ENCODE assay signal across 8 cellular contexts in the genomic region with DNA sequence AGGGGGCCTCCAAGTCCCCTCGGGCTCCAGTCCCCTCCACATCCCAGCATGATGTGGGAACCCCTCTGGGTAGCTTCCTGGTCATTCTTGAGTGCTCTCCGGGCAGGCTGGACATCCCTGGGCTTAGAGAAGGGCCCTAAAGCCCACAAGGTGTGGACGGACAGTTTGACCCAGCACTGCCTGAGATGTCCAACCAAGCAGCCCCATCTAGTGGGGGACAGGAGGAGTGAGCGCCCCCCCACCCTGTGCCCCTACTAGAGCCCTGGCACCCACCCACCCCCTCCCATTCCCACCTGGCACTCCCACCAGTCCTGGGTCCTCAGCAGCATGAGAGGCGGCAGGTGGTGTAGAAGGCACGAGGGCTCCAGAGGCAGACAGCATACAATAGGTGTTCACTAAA. TPM values are rescaled to one million over a fixed set of nuclear protein-coding genes. Genes with fewer than 3 reads are reported as not detected.
DNase-seq lines count a peak whose midpoint lies in the region; ATAC-seq, FAIRE-seq and TF ChIP-seq lines count a peak whose summit lies in the region.

No MANE protein-coding gene starts in this region.

- TF ChIP-seq POLR2A in K562 (conservative IDR thresholded peaks at IDR 0.05), result no peak

- no peaks in the 10 kb centered on the region for H3K36me3 ChIP-seq in HEK293 (ENCODE audit: control insufficient read depth in 2 of 2, insufficient read depth in 1 of 2, low read length in 2 of 2)
- H3K36me3 ChIP-seq in K562 (ENCODE audit: control insufficient read depth, insufficient read depth, low read length), result no peaks in the 10 kb centered on the region

- in situ Hi-C loops in K562 (cut with MboI), result no loop called here

- H3K4me3 ChIP-seq in AG10803 (ENCODE audit: low read length), result no peak overlapping the region
- no peak overlapping the region for H3K4me3 ChIP-seq in HEK293 (ENCODE audit: low read depth, low read length)
- no peak overlapping the region for H3K4me3 ChIP-seq in K562

- H3K4me2 ChIP-seq in K562 (ENCODE audit: insufficient read depth, low read length), result no peak overlapping the region

- TF ChIP-seq CTCF in AG10803 (conservative IDR thresholded peaks at IDR 0.05; ENCODE audit: low read length), result peak; percentile 41
- TF ChIP-seq CTCF in HEK293 (tag by site-specific recombination; IDR thresholded peaks at IDR 0.05), result no peak
- peak in 2 of 3 experiments; percentile 33 to 45; a peak in 2 of 6 replicates for TF ChIP-seq CTCF in K562 (IDR thresholded peaks at IDR 0.05 in 2 of 3, conservative IDR thresholded peaks at IDR 0.05 in 1 of 3; ENCODE audit: insufficient read depth in 2 of 3, low read depth in 1 of 3, low read length in 3 of 3)

- H3K4me1 ChIP-seq in HEK293 (ENCODE audit: control insufficient read depth, insufficient read depth, low read length) (no peaks in the 10 kb centered on the region), K562 (replicated peaks in 1 of 2; ENCODE audit: control insufficient read depth in 2 of 2, insufficient read depth in 2 of 2, low read length in 2 of 2) (no peaks in the 10 kb centered on the region)

- TF ChIP-seq RAD21 in K562 (CRISPR knock-in tag; conservative IDR thresholded peaks at IDR 0.05 in 1 of 2, IDR thresholded peaks at IDR 0.05 in 1 of 2), result peak in 1 of 2 experiments; percentile 44; a peak in 2 of 4 replicates

- H2AFZ ChIP-seq in K562 (ENCODE audit: low read depth, low read length), result no peak overlapping the region

- intact Hi-C loops in K562 (cut with micrococcal nuclease), result loop anchor here (5.0 kb wide), 1 partner anchor 107 kb away; no protein-coding TSS in a partner anchor

- DNase-seq in AG10803 (ENCODE audit: low read depth) (no peak), K562 (ENCODE audit: extremely low read depth in 1 of 4, low spot score in 3 of 4) (peak in 2 of 4 experiments; percentile 34 to 57), lung microvascular endothelial cell (ENCODE audit: low read depth in 2 of 2) (peak; percentile 54 to 67), NCI-H1930 (lab: John Stamatoyannopoulos, UW) (no peak), NCI-H2029 (lab: John Stamatoyannopoulos, UW) (no peak), DMS79 (lab: John Stamatoyannopoulos, UW) (no peak)

- TF ChIP-seq EP300 in K562 (IDR thresholded peaks at IDR 0.05; ENCODE audit: low read length), result no peak

- POLR2A ChIA-PET in HEK293 (lab: Yijun Ruan, JAX) (no interaction called here), K562 (lab: Yijun Ruan, JAX) (no interaction called here)

- H3K9me3 ChIP-seq in HEK293 (ENCODE audit: control insufficient read depth, insufficient read depth, low read depth, low read length), result no peaks in the 10 kb centered on the region
- H3K9me3 ChIP-seq in K562 (replicated peaks; ENCODE audit: control insufficient read depth, insufficient read depth, low read depth, low read length), result no peaks in the 10 kb centered on the region

- no peaks in the 10 kb centered on the region; the same call in 1 of the 2 replicates for H4K20me1 ChIP-seq in K562 (replicated peaks; ENCODE audit: control insufficient read depth, insufficient read depth, low read length)

- H3K27ac ChIP-seq in HEK293 (ENCODE audit: extremely low read depth, low read depth, low read length) (no peak overlapping the region), K562 (ENCODE audit: extremely low read depth, low read depth, low read length) (no peak overlapping the region)

- FAIRE-seq in K562 (lab: Jason Lieb, UNC), result no peak

- ATAC-seq in K562, result peak; percentile 81
- no peak for ATAC-seq in GM21381 (IDR thresholded peaks at IDR 0.05; ENCODE audit: unreplicated experiment)

- H3K27me3 ChIP-seq in K562 (ENCODE audit: control insufficient read depth in 2 of 2, insufficient read depth in 2 of 2, low read length in 2 of 2), result peaks cover 36 to 57% of the 10 kb centered on the region in 2 experiments

- CTCF ChIA-PET in HEK293 (lab: Yijun Ruan, JAX) (interaction anchor here (0.7 to 1.9 kb wide), 4 partner anchors 15 to 163 kb away, joined by 4 to 10 read pairs (median 4); no protein-coding TSS in a partner anchor), K562 (lab: Yijun Ruan, JAX; ENCODE audit: low intra/inter-chr PET ratio) (no interaction called here)

- H3K9me1 ChIP-seq in K562 (ENCODE audit: control insufficient read depth, insufficient read depth, low read length), result no peaks in the 10 kb centered on the region

- WGBS in K562 (ENCODE audit: insufficient coverage, low coverage, missing lambda C conversion rate), result 0% methylated on average over 6 of the region's 6 CpGs

- H3K9ac ChIP-seq in K562 (ENCODE audit: insufficient read depth in 1 of 2, low read depth in 2 of 2, low read length in 2 of 2), result no peak overlapping the region

- BruUV-seq in K562 (replicated peaks; lab: Mats Ljungman, UMichigan), result no TSS peak

- H3K79me2 ChIP-seq in K562 (ENCODE audit: control insufficient read depth, insufficient read depth, low read length), result no peaks in the 10 kb centered on the region

TF ChIP-seq in HEK293, 187 proteins besides CTCF, POLR2A, EP300 and RAD21:
- TF ChIP-seq SCRT1 (tag by site-specific recombination; IDR thresholded peaks at IDR 0.05; ENCODE audit: borderline replicate concordance), result 0 out of 2 replicates have a peak, but pooled peaks have one; percentile 41
- no peak for TF ChIP-seq GLI4 (tag by site-specific recombination; IDR thresholded peaks at IDR 0.05)
- TF ChIP-seq, protein P1, sequence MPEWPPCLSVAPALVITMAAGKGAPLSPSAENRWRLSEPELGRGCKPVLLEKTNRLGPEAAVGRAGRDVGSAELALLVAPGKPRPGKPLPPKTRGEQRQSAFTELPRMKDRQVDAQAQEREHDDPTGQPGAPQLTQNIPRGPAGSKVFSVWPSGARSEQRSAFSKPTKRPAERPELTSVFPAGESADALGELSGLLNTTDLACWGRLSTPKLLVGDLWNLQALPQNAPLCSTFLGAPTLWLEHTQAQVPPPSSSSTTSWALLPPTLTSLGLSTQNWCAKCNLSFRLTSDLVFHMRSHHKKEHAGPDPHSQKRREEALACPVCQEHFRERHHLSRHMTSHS (tag by site-specific recombination; IDR thresholded peaks at IDR 0.05), result no peak

TF ChIP-seq in K562, 482 proteins besides CTCF, POLR2A, EP300 and RAD21:
- TF ChIP-seq ZNF740 (CRISPR knock-in tag; IDR thresholded peaks at IDR 0.05) (peak; percentile 98), ZNF740 (tag; IDR thresholded peaks at IDR 0.05) (peak in 1 of 2 experiments; percentile 79; a peak in 2 of 4 replicates), AFF1 (IDR thresholded peaks at IDR 0.05; ENCODE audit: low read depth in 1 of 2, partially characterized antibody in 2 of 2) (no peak)

RNA-seq across cellular contexts. Expression of gene CYP27C1, which starts 45.9 kb away (rescaled TPM):
- total RNA-seq in K562 (2011; cell fraction: chromatin; rRNA removed; ENCODE audit: low replicate concordance), result not detected in 2 replicates
- not detected in 2 replicates for total RNA-seq in K562 (2011; cell fraction: nucleolus; rRNA removed)
- total RNA-seq in K562 (2011; cell fraction: nucleoplasm; rRNA removed), result not detected in 2 replicates
- not detected in 2 replicates for total RNA-seq in K562 (2014; rRNA removed)
- total RNA-seq in K562 (2014; rRNA removed; fragmentation: Illumina TruSeq; extraction: Trizol), result not detected in 2 replicates
- total RNA-seq in K562 (2015; rRNA removed; fragmentation: Illumina TruSeq; extraction: Trizol), result not detected in 2 replicates
- total RNA-seq in K562 (2021), result not detected in 2 replicates
- not detected in 2 replicates for polyA plus RNA-seq in K562 (2011; rRNA removed)
- polyA plus RNA-seq in K562 (2011; cell fraction: cytosol; rRNA removed), result not detected in 2 replicates
- not detected in 2 replicates for polyA plus RNA-seq in K562 (2011; cell fraction: nucleus; rRNA removed)
- polyA plus RNA-seq in K562 (2012), result not detected in 2 replicates
- not detected in 2 replicates for polyA plus RNA-seq in K562 (2014; fragmentation: Illumina TruSeq; extraction: Trizol)
- not detected for polyA plus RNA-seq in K562 (2014; fragmentation: Nextera tagmentation; extraction: Ambion mirVana)
- not detected in 2 replicates for polyA plus RNA-seq in K562 (2014; rRNA removed)
- polyA minus RNA-seq in K562 (2011; rRNA and poly(A)+ RNA removed), result not detected in 2 replicates
- polyA minus RNA-seq in K562 (2011; cell fraction: cytosol; rRNA and poly(A)+ RNA removed), result not detected in 2 replicates
- not detected in 2 replicates for polyA minus RNA-seq in K562 (2011; cell fraction: nucleus; rRNA and poly(A)+ RNA removed)
- not detected in 2 replicates for total RNA-seq in lung microvascular endothelial cell

Comparison
In these comparisons a context has a peak if more than half of its experiments do, and no peak if none do; other contexts are left out.
1. DNase-seq: peak in lung microvascular endothelial cell (2 of 2); none in AG10803 (single experiment), NCI-H1930 (0 of 2), NCI-H2029 (single experiment) and DMS79 (single experiment).